Comparison of ENCODE assay signal across 7 cellular contexts in genomic region chr9:93786204-93786603, GRCh38.
"Had no signal": no experiment of that assay in that cellular context is flagged by ENCODE, and none has a peak within 500 bp of the region (broad histone marks: within the 10 kb centered on the region; RNA-seq: fewer than 3 reads in every experiment).

No MANE protein-coding gene starts in this region.

- H3K4me3 ChIP-seq: GM12878 had no signal

- FAIRE-seq: G401.6, GM12878, GM12891, GM18507, GM19239 had no signal

- DNase-seq: GDM1, GF-D8 had no signal

- ATAC-seq: GM12878 had no signal
